ENCODE assay signal across 12 cellular contexts in genomic region chr5:156188026-156188425, GRCh38.
A peak's percentile ranks its signal among the peaks of the same experiment; 100 is the strongest.
DNase-seq lines count a peak whose midpoint lies in the region.
"Had no signal": no experiment of that assay in that cellular context is flagged by ENCODE, and none has a peak within 500 bp of the region (broad histone marks: within the 10 kb centered on the region; RNA-seq: fewer than 3 reads in every experiment).

No MANE protein-coding gene starts in this region.

- H3K27me3 Mint-ChIP-seq in activated CD4-positive, alpha-beta memory T cell treated with anti-CD3 and anti-CD28 coated beads, Interleukin-2, amount 10 ng/mL, durations not matched to agents 7 days and 5 days, result no peaks in the 10 kb centered on the region
- peaks cover 0 to 3% of the 10 kb centered on the region in 2 donors for H3K27me3 Mint-ChIP-seq in CD8-positive, alpha-beta memory T cell

- H3K4me2 ChIP-seq in BLaER1 treated with 17β-estradiol and CSF1 and Interleukin-3, amounts not matched to agents 10 nM and 100 nM, result peak overlapping the region in 9 of 11 experiments; percentile 0 to 43 (median 24); a peak in 12 of 22 replicates
- H3K4me2 ChIP-seq: BLaER1 had no signal

- no peak overlapping the region for H3K27ac ChIP-seq in BLaER1 treated with 17β-estradiol and CSF1 and Interleukin-3, amounts not matched to agents 10 nM and 100 nM
- no peak overlapping the region for H3K27ac ChIP-seq in CD8-positive, alpha-beta memory T cell (ENCODE audit: low read depth, low read length)
- H3K27ac ChIP-seq: BLaER1 had no signal

- POLR2A ChIA-PET in activated CD4-positive, alpha-beta memory T cell treated with anti-CD3 and anti-CD28 coated beads, Interleukin-2, amount 10 ng/mL, durations not matched to agents 7 days and 5 days (lab: Charles Lee), result no interaction called here
- POLR2A ChIA-PET in CD8-positive, alpha-beta memory T cell (lab: Charles Lee), result no interaction called here

- no peak overlapping the region for H3K4me3 Mint-ChIP-seq in activated CD4-positive, alpha-beta memory T cell treated with anti-CD3 and anti-CD28 coated beads, Interleukin-2, amount 10 ng/mL, durations not matched to agents 7 days and 5 days
- no peak overlapping the region for H3K4me3 Mint-ChIP-seq in CD8-positive, alpha-beta memory T cell

- no peak overlapping the region for H3K9ac ChIP-seq in BLaER1 treated with 17β-estradiol and CSF1 and Interleukin-3, amounts not matched to agents 10 nM and 100 nM
- H3K9ac ChIP-seq: BLaER1 had no signal

- H3K36me3 ChIP-seq in BLaER1 treated with 17β-estradiol and CSF1 and Interleukin-3, amounts not matched to agents 10 nM and 100 nM, result no peaks in the 10 kb centered on the region
- no peaks in the 10 kb centered on the region for H3K36me3 ChIP-seq in MG63
- no peaks in the 10 kb centered on the region for H3K36me3 ChIP-seq in CD8-positive, alpha-beta memory T cell (ENCODE audit: insufficient read depth, low read length)
- H3K36me3 ChIP-seq: BLaER1 had no signal

- H3K4me1 ChIP-seq in BLaER1 treated with 17β-estradiol and CSF1 and Interleukin-3, amounts not matched to agents 10 nM and 100 nM, result peaks cover 0 to 9% (median 2%) of the 10 kb centered on the region in 10 experiments; a peak in 4 of 20 replicates
- no peaks in the 10 kb centered on the region for H3K4me1 ChIP-seq in CD8-positive, alpha-beta memory T cell (ENCODE audit: insufficient read depth, low read length)
- H3K4me1 ChIP-seq: BLaER1 had no signal

- peak; percentile 19 for DNase-seq in A172 (ENCODE audit: low spot score)
- DNase-seq in MG63, result peak; percentile 48
- DNase-seq in glomerular visceral epithelial cell (ENCODE audit: extremely low spot score), result peak; percentile 24
- DNase-seq in activated CD4-positive, alpha-beta memory T cell treated with anti-CD3 and anti-CD28 coated beads, Interleukin-2, amount 10 ng/mL, durations not matched to agents 7 days and 5 days, result no peak
- no peak for DNase-seq in CD8-positive, alpha-beta memory T cell
- DNase-seq in NCI-H187 treated with DMSO at 0.1 percent for 48 hours (lab: John Stamatoyannopoulos, UW), result no peak
- DNase-seq: COR-L47, NCI-H146, NCI-H526 treated with DMSO at 0.1 percent for 48 hours, SHP77 had no signal

- H3K36me3 Mint-ChIP-seq in activated CD4-positive, alpha-beta memory T cell treated with anti-CD3 and anti-CD28 coated beads, Interleukin-2, amount 10 ng/mL, durations not matched to agents 7 days and 5 days (ENCODE audit: low read depth), result no peaks in the 10 kb centered on the region
- no peaks in the 10 kb centered on the region for H3K36me3 Mint-ChIP-seq in CD8-positive, alpha-beta memory T cell

- H3K27me3 ChIP-seq in BLaER1 treated with 17β-estradiol and CSF1 and Interleukin-3, amounts not matched to agents 10 nM and 100 nM, result no peaks in the 10 kb centered on the region
- no peaks in the 10 kb centered on the region for H3K27me3 ChIP-seq in MG63
- no peaks in the 10 kb centered on the region for H3K27me3 ChIP-seq in CD8-positive, alpha-beta memory T cell (ENCODE audit: insufficient read depth, low read length, poor library complexity, severe bottlenecking)
- H3K27me3 ChIP-seq: BLaER1 had no signal

- no peak overlapping the region for H3K4me3 ChIP-seq in BLaER1 treated with 17β-estradiol and CSF1 and Interleukin-3, amounts not matched to agents 10 nM and 100 nM
- H3K4me3 ChIP-seq in MG63, result no peak overlapping the region
- H3K4me3 ChIP-seq in CD8-positive, alpha-beta memory T cell (ENCODE audit: low read length), result no peak overlapping the region
- H3K4me3 ChIP-seq: BLaER1 had no signal

- H4K20me1 ChIP-seq in BLaER1 treated with 17β-estradiol and CSF1 and Interleukin-3, amounts not matched to agents 10 nM and 100 nM, result no peaks in the 10 kb centered on the region
- H4K20me1 ChIP-seq: BLaER1 had no signal

- H3K9me3 ChIP-seq in BLaER1 treated with 17β-estradiol and CSF1 and Interleukin-3, amounts not matched to agents 10 nM and 100 nM (replicated peaks in 1 of 11), result no peaks in the 10 kb centered on the region
- no peaks in the 10 kb centered on the region for H3K9me3 ChIP-seq in MG63
- no peaks in the 10 kb centered on the region for H3K9me3 ChIP-seq in CD8-positive, alpha-beta memory T cell (ENCODE audit: low read length)
- H3K9me3 ChIP-seq: BLaER1 had no signal

- no peaks in the 10 kb centered on the region for H3K4me1 Mint-ChIP-seq in activated CD4-positive, alpha-beta memory T cell treated with anti-CD3 and anti-CD28 coated beads, Interleukin-2, amount 10 ng/mL, durations not matched to agents 7 days and 5 days
- H3K4me1 Mint-ChIP-seq in CD8-positive, alpha-beta memory T cell, result no peaks in the 10 kb centered on the region

- no peak overlapping the region for H3K27ac Mint-ChIP-seq in activated CD4-positive, alpha-beta memory T cell treated with anti-CD3 and anti-CD28 coated beads, Interleukin-2, amount 10 ng/mL, durations not matched to agents 7 days and 5 days
- no peak overlapping the region for H3K27ac Mint-ChIP-seq in CD8-positive, alpha-beta memory T cell

- H3K9me3 Mint-ChIP-seq in activated CD4-positive, alpha-beta memory T cell treated with anti-CD3 and anti-CD28 coated beads, Interleukin-2, amount 10 ng/mL, durations not matched to agents 7 days and 5 days, result no peaks in the 10 kb centered on the region
- no peaks in the 10 kb centered on the region for H3K9me3 Mint-ChIP-seq in CD8-positive, alpha-beta memory T cell

- CTCF ChIA-PET in activated CD4-positive, alpha-beta memory T cell treated with anti-CD3 and anti-CD28 coated beads, Interleukin-2, amount 10 ng/mL, durations not matched to agents 7 days and 5 days (lab: Charles Lee), result no interaction called here
- CTCF ChIA-PET in CD8-positive, alpha-beta memory T cell (lab: Charles Lee), result no interaction called here

Comparison
In these comparisons a context has a peak if more than half of its experiments do, and no peak if none do; other contexts are left out.
1. DNase-seq: peak in A172 (single experiment), MG63 (single experiment) and glomerular visceral epithelial cell (single experiment); none in activated CD4-positive, alpha-beta memory T cell treated with anti-CD3 and anti-CD28 coated beads, Interleukin-2, amount 10 ng/mL, durations not matched to agents 7 days and 5 days (single experiment), CD8-positive, alpha-beta memory T cell (0 of 5) and NCI-H187 treated with DMSO at 0.1 percent for 48 hours (single experiment).